In genomic region chr2:169867579-169867978, GRCh38 we compare ENCODE assay signal across 7 cellular contexts.
"Had no signal": no experiment of that assay in that cellular context is flagged by ENCODE, and none has a peak within 500 bp of the region (broad histone marks: within the 10 kb centered on the region; RNA-seq: fewer than 3 reads in every experiment).

No MANE protein-coding gene starts in this region.

- FAIRE-seq: H54 had no signal

- H3K9ac ChIP-seq: KMS-11 had no signal

- H3K4me2 ChIP-seq: KMS-11 had no signal

- DNase-seq: GOT3, H9, HCEC 1CT, IMR-90, KBM-7 had no signal

- H3K27ac ChIP-seq: KMS-11 had no signal

- H3K9me3 Mint-ChIP-seq: H9 had no signal

- H3K4me3 Mint-ChIP-seq: H9 had no signal
